In genomic region chr3:185089751-185090150, GRCh38 we compare ENCODE assay signal across 36 cellular contexts.
"Had no signal": no experiment of that assay in that cellular context is flagged by ENCODE, and none has a peak within 500 bp of the region (broad histone marks: within the 10 kb centered on the region; RNA-seq: fewer than 3 reads in every experiment).

No MANE protein-coding gene starts in this region.

- H3K4me1 ChIP-seq: breast epithelium, gastrocnemius medialis had no signal

- H3K36me3 ChIP-seq: breast epithelium, cardiac muscle cell, gastrocnemius medialis, heart left ventricle had no signal

- H3K9me3 ChIP-seq: breast epithelium, gastrocnemius medialis, heart left ventricle had no signal

- H3K27ac Mint-ChIP-seq: activated CD4-positive, alpha-beta memory T cell treated with anti-CD3 and anti-CD28 coated beads for 36 hours; activated CD4-positive, alpha-beta T cell treated with anti-CD3 and anti-CD28 coated beads for 36 hours; activated CD4-positive, alpha-beta T cell treated with anti-CD3 and anti-CD28 coated beads, Interleukin-2, amount 10 ng/mL, durations not matched to agents 24 days and 14 days; activated CD8-positive, alpha-beta memory T cell treated with anti-CD3 and anti-CD28 coated beads, Interleukin-2, amount 10 ng/mL, durations not matched to agents 7 days and 5 days; activated CD8-positive, alpha-beta T cell treated with anti-CD3 and anti-CD28 coated beads, Interleukin-2, amount 10 ng/mL, durations not matched to agents 7 days and 5 days; activated naive CD4-positive, alpha-beta T cell treated with anti-CD3 and anti-CD28 coated beads, Interleukin-2, amount 10 ng/mL, durations not matched to agents 7 days and 5 days; activated naive CD8-positive, alpha-beta T cell; activated T-helper 1 cell treated with anti-CD3 and anti-CD28 coated beads, Interleukin-12 subunit alpha, Interleukin-12 subunit beta, Interleukin-2, Interleukin-4 antibody, amounts not matched to agents 30 ng/mL and 10 ng/mL and 1 ng/mL, durations not matched to agents 14 hours and 24 hours and 36 hours; activated T-helper 2 cell treated with anti-CD3 and anti-CD28 coated beads, Interferon-gamma antibody, Interleukin-2, Interleukin-4, amounts not matched to agents 10 μg/mL and 5 μg/mL and 100 μg/mL, durations not matched to agents 14 hours and 24 hours and 36 hours; dendritic cell treated with granulocyte-macrophage colony-stimulating factor and Interleukin-4, amounts not matched to agents 40 ng/mL and 50 ng/mL, for 4 days; endodermal cell; T-helper 17 cell; T-helper 2 cell treated with Interferon-gamma antibody and Interleukin-4, amounts not matched to agents 5 μg/mL and 100 μg/mL, for 36 hours had no signal

- H3K27ac ChIP-seq: breast epithelium, cardiac muscle cell, coronary artery, dorsolateral prefrontal cortex, gastrocnemius medialis, heart left ventricle had no signal

- H3K36me3 Mint-ChIP-seq: activated CD4-positive, alpha-beta memory T cell treated with anti-CD3 and anti-CD28 coated beads for 36 hours; activated CD8-positive, alpha-beta memory T cell treated with anti-CD3 and anti-CD28 coated beads, Interleukin-2, amount 10 ng/mL, durations not matched to agents 7 days and 5 days; activated naive CD4-positive, alpha-beta T cell treated with anti-CD3 and anti-CD28 coated beads, Interleukin-2, amount 10 ng/mL, durations not matched to agents 7 days and 5 days; activated naive CD8-positive, alpha-beta T cell had no signal

- H3K4me3 ChIP-seq: breast epithelium, cardiac muscle cell, coronary artery, dorsolateral prefrontal cortex, gastrocnemius medialis, heart left ventricle had no signal

- H3K4me1 Mint-ChIP-seq: activated CD4-positive, alpha-beta T cell treated with anti-CD3 and anti-CD28 coated beads for 36 hours; activated CD4-positive, alpha-beta T cell treated with anti-CD3 and anti-CD28 coated beads, Interleukin-2, amount 10 ng/mL, durations not matched to agents 24 days and 14 days; activated CD8-positive, alpha-beta memory T cell treated with anti-CD3 and anti-CD28 coated beads, Interleukin-2, amount 10 ng/mL, durations not matched to agents 7 days and 5 days; activated naive CD4-positive, alpha-beta T cell treated with anti-CD3 and anti-CD28 coated beads, Interleukin-2, amount 10 ng/mL, durations not matched to agents 7 days and 5 days; endodermal cell; T-helper 17 cell had no signal

- H3K27me3 ChIP-seq: breast epithelium, cardiac muscle cell, dorsolateral prefrontal cortex, gastrocnemius medialis, heart left ventricle had no signal

- ATAC-seq: activated CD4-positive, alpha-beta T cell treated with anti-CD3 and anti-CD28 coated beads for 36 hours; activated CD8-positive, alpha-beta memory T cell treated with anti-CD3 and anti-CD28 coated beads, Interleukin-2, amount 10 ng/mL, durations not matched to agents 7 days and 5 days; activated CD8-positive, alpha-beta T cell treated with anti-CD3 and anti-CD28 coated beads, Interleukin-2, amount 10 ng/mL, durations not matched to agents 7 days and 5 days; esophagus mucosa; gastrocnemius medialis; heart left ventricle; T-helper 17 cell had no signal

- DNase-seq: activated CD4-positive, alpha-beta memory T cell treated with anti-CD3 and anti-CD28 coated beads for 36 hours; activated CD4-positive, alpha-beta T cell treated with anti-CD3 and anti-CD28 coated beads for 36 hours; activated CD4-positive, alpha-beta T cell treated with anti-CD3 and anti-CD28 coated beads, Interleukin-2, amount 10 ng/mL, durations not matched to agents 24 days and 14 days; activated CD4-positive, CD25-positive, alpha-beta regulatory T cell; activated CD4-positive, CD25-positive, alpha-beta regulatory T cell treated with anti-CD3 and anti-CD28 coated beads, Interleukin-2, amount 50 U/mL, for 72 hours; activated CD8-positive, alpha-beta memory T cell treated with anti-CD3 and anti-CD28 coated beads, Interleukin-2, amount 10 ng/mL, durations not matched to agents 7 days and 5 days; activated CD8-positive, alpha-beta memory T cell treated with anti-CD3 and anti-CD28 coated beads, Interleukin-2, amount 50 U/mL, for 4 hours; activated CD8-positive, alpha-beta T cell treated with anti-CD3 and anti-CD28 coated beads, Interleukin-2, amount 10 ng/mL, durations not matched to agents 7 days and 5 days; activated gamma-delta T cell; activated naive CD4-positive, alpha-beta T cell; activated naive CD4-positive, alpha-beta T cell treated with anti-CD3 and anti-CD28 coated beads, Interleukin-2, amount 10 ng/mL, durations not matched to agents 7 days and 5 days; activated T-cell treated with anti-CD3 and anti-CD28 coated beads, Interleukin-2, amount 50 U/mL, for 1 hour; activated T-cell treated with anti-CD3 and anti-CD28 coated beads, Interleukin-2, amount 50 U/mL, for 48 hours; amygdala; aorta; central memory CD4-positive, alpha-beta T cell; cerebellar nuclear complex; dorsolateral prefrontal cortex; effector memory CD4-positive, alpha-beta T cell; endodermal cell; gastrocnemius medialis; glutamatergic neuron; heart left ventricle; T-helper 1 cell; T-helper 17 cell; T1000 had no signal

- H3K4me3 Mint-ChIP-seq: activated CD4-positive, alpha-beta memory T cell treated with anti-CD3 and anti-CD28 coated beads for 36 hours; activated CD4-positive, alpha-beta T cell treated with anti-CD3 and anti-CD28 coated beads for 36 hours; activated CD4-positive, alpha-beta T cell treated with anti-CD3 and anti-CD28 coated beads, Interleukin-2, amount 10 ng/mL, durations not matched to agents 24 days and 14 days; activated CD8-positive, alpha-beta memory T cell treated with anti-CD3 and anti-CD28 coated beads, Interleukin-2, amount 10 ng/mL, durations not matched to agents 7 days and 5 days; activated CD8-positive, alpha-beta T cell treated with anti-CD3 and anti-CD28 coated beads, Interleukin-2, amount 10 ng/mL, durations not matched to agents 7 days and 5 days; activated naive CD4-positive, alpha-beta T cell treated with anti-CD3 and anti-CD28 coated beads, Interleukin-2, amount 10 ng/mL, durations not matched to agents 7 days and 5 days; activated naive CD8-positive, alpha-beta T cell; activated T-helper 1 cell treated with anti-CD3 and anti-CD28 coated beads, Interleukin-12 subunit alpha, Interleukin-12 subunit beta, Interleukin-2, Interleukin-4 antibody, amounts not matched to agents 30 ng/mL and 10 ng/mL and 1 ng/mL, durations not matched to agents 14 hours and 24 hours and 36 hours; brain; dendritic cell treated with granulocyte-macrophage colony-stimulating factor and Interleukin-4, amounts not matched to agents 40 ng/mL and 50 ng/mL, for 4 days; endodermal cell; T-helper 17 cell; T-helper 2 cell treated with Interferon-gamma antibody and Interleukin-4, amounts not matched to agents 5 μg/mL and 100 μg/mL, for 36 hours had no signal

- H3K9me3 Mint-ChIP-seq: activated CD4-positive, alpha-beta memory T cell treated with anti-CD3 and anti-CD28 coated beads for 36 hours; activated CD4-positive, alpha-beta T cell treated with anti-CD3 and anti-CD28 coated beads, Interleukin-2, amount 10 ng/mL, durations not matched to agents 24 days and 14 days; activated naive CD4-positive, alpha-beta T cell treated with anti-CD3 and anti-CD28 coated beads, Interleukin-2, amount 10 ng/mL, durations not matched to agents 7 days and 5 days; activated T-helper 1 cell treated with anti-CD3 and anti-CD28 coated beads, Interleukin-12 subunit alpha, Interleukin-12 subunit beta, Interleukin-2, Interleukin-4 antibody, amounts not matched to agents 30 ng/mL and 10 ng/mL and 1 ng/mL, durations not matched to agents 14 hours and 24 hours and 36 hours; activated T-helper 2 cell treated with anti-CD3 and anti-CD28 coated beads, Interferon-gamma antibody, Interleukin-2, Interleukin-4, amounts not matched to agents 10 μg/mL and 5 μg/mL and 100 μg/mL, durations not matched to agents 14 hours and 24 hours and 36 hours; brain; dendritic cell treated with granulocyte-macrophage colony-stimulating factor and Interleukin-4, amounts not matched to agents 40 ng/mL and 50 ng/mL, for 4 days; endodermal cell; T-helper 2 cell treated with Interferon-gamma antibody and Interleukin-4, amounts not matched to agents 5 μg/mL and 100 μg/mL, for 36 hours had no signal
